ENCODE assay signal across 10 cellular contexts in the genomic region with DNA sequence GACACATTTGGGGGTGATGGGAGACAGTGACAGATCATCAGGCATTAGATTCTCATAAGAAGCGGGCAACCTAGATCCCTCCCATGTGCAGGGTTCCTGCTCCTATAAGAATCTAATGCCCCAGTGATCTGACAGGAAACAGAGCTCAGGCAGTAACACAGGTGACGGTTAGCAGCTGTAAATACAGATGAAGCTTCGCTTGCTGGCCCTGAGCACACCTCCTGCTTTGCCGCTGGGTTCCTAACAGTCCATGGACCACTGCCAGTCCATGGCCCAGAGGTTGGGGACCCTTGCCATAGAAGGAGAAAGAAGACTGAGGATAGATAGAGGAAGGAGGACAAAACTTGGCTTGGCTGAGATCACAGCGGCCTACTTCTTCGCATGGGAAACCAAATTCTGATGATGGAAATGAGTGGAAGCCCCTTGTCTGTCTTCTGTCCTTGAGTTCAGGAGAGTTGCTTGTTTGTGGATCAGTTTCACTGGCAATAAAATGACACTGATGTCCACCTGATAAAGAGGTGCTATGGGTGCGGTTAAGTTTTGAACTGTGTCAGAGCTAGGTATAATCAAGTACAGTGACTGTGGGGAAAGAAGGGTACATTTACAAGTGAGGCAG. TPM values are rescaled to one million over a fixed set of nuclear protein-coding genes. Genes with fewer than 3 reads are reported as not detected.
DNase-seq lines count a peak whose midpoint lies in the region; ATAC-seq and TF ChIP-seq lines count a peak whose summit lies in the region.
"Had no signal": no experiment of that assay in that cellular context is flagged by ENCODE, and none has a peak within 500 bp of the region (broad histone marks: within the 10 kb centered on the region; RNA-seq: fewer than 3 reads in every experiment).

No MANE protein-coding gene starts in this region.

- peaks cover 21% of the 10 kb centered on the region for H3K36me3 Mint-ChIP-seq in T-helper 1 cell treated with Interleukin-12 subunit alpha and Interleukin-12 subunit beta and Interleukin-4 antibody, amounts not matched to agents 30 μg/mL and 1 μg/mL, for 36 hours (ENCODE audit: low read depth)
- peaks cover 5% of the 10 kb centered on the region for H3K36me3 Mint-ChIP-seq in stimulated activated memory B cell treated with anti-CD40 and anti-IgM and Interleukin-4, amounts not matched to agents 10 μg/mL and 1 μg/mL and 100 μg/mL, for 72 hours

- DNase-seq in activated T-cell treated with anti-CD3 and anti-CD28 coated beads, Interleukin-2, amount 50 U/mL, for 1 hour, result peak; percentile 24
- DNase-seq in activated T-cell treated with anti-CD3 and anti-CD28 coated beads for 4 hours (no peak), hepatic stellate cell (ENCODE audit: low spot score) (no peak), WERI-Rb-1 (no peak), A172 (ENCODE audit: low spot score) (no peak)
- DNase-seq: NCI-H2029 treated with DMSO at 0.1 percent for 48 hours, right cardiac atrium had no signal

- H3K9me3 ChIP-seq in WERI-Rb-1 (ENCODE audit: severe bottlenecking), result no peaks in the 10 kb centered on the region

- H3K4me3 ChIP-seq in WERI-Rb-1 (ENCODE audit: low read depth, low read length), result no peak overlapping the region

- TF ChIP-seq CTCF in WERI-Rb-1 (IDR thresholded peaks at IDR 0.05; ENCODE audit: low read depth, low read length), result no peak

- peak overlapping the region; percentile 87 for H3K4me3 Mint-ChIP-seq in T-helper 1 cell treated with Interleukin-12 subunit alpha and Interleukin-12 subunit beta and Interleukin-4 antibody, amounts not matched to agents 30 μg/mL and 1 μg/mL, for 36 hours
- peak overlapping the region; percentile 77 for H3K4me3 Mint-ChIP-seq in stimulated activated memory B cell treated with anti-CD40 and anti-IgM and Interleukin-4, amounts not matched to agents 10 μg/mL and 1 μg/mL and 100 μg/mL, for 72 hours

- no peaks in the 10 kb centered on the region for H3K27me3 ChIP-seq in WERI-Rb-1 (ENCODE audit: insufficient read depth, low read depth, severe bottlenecking)

- peaks cover 1% of the 10 kb centered on the region for H3K9me3 Mint-ChIP-seq in T-helper 1 cell treated with Interleukin-12 subunit alpha and Interleukin-12 subunit beta and Interleukin-4 antibody, amounts not matched to agents 30 μg/mL and 1 μg/mL, for 36 hours
- peaks cover 1% of the 10 kb centered on the region for H3K9me3 Mint-ChIP-seq in stimulated activated memory B cell treated with anti-CD40 and anti-IgM and Interleukin-4, amounts not matched to agents 10 μg/mL and 1 μg/mL and 100 μg/mL, for 72 hours

- peak overlapping the region; percentile 91 for H3K27ac Mint-ChIP-seq in T-helper 1 cell treated with Interleukin-12 subunit alpha and Interleukin-12 subunit beta and Interleukin-4 antibody, amounts not matched to agents 30 μg/mL and 1 μg/mL, for 36 hours
- peak overlapping the region; percentile 87 for H3K27ac Mint-ChIP-seq in stimulated activated memory B cell treated with anti-CD40 and anti-IgM and Interleukin-4, amounts not matched to agents 10 μg/mL and 1 μg/mL and 100 μg/mL, for 72 hours

- peaks cover 4% of the 10 kb centered on the region; the same call in 1 of the 2 replicates for H3K36me3 ChIP-seq in WERI-Rb-1

- H3K4me1 Mint-ChIP-seq in T-helper 1 cell treated with Interleukin-12 subunit alpha and Interleukin-12 subunit beta and Interleukin-4 antibody, amounts not matched to agents 30 μg/mL and 1 μg/mL, for 36 hours (ENCODE audit: low read depth), result peaks cover 54% of the 10 kb centered on the region
- peaks cover 68% of the 10 kb centered on the region for H3K4me1 Mint-ChIP-seq in stimulated activated memory B cell treated with anti-CD40 and anti-IgM and Interleukin-4, amounts not matched to agents 10 μg/mL and 1 μg/mL and 100 μg/mL, for 72 hours

- H3K27ac ChIP-seq in WERI-Rb-1, result no peak overlapping the region

- H3K27me3 Mint-ChIP-seq in T-helper 1 cell treated with Interleukin-12 subunit alpha and Interleukin-12 subunit beta and Interleukin-4 antibody, amounts not matched to agents 30 μg/mL and 1 μg/mL, for 36 hours (ENCODE audit: low read depth), result no peaks in the 10 kb centered on the region
- no peaks in the 10 kb centered on the region for H3K27me3 Mint-ChIP-seq in stimulated activated memory B cell treated with anti-CD40 and anti-IgM and Interleukin-4, amounts not matched to agents 10 μg/mL and 1 μg/mL and 100 μg/mL, for 72 hours

- ATAC-seq in HG02678 (IDR thresholded peaks at IDR 0.05; ENCODE audit: unreplicated experiment), result peak; percentile 25
- no peak for ATAC-seq in stimulated activated memory B cell treated with anti-CD40 and anti-IgM and Interleukin-4, amounts not matched to agents 10 μg/mL and 1 μg/mL and 100 μg/mL, for 72 hours
- ATAC-seq: right cardiac atrium had no signal

RNA-seq across cellular contexts. Expression of gene TIFA, which starts 1.7 kb away (rescaled TPM):
- total RNA-seq in A172 (2014; rRNA removed; shearing (Covaris generic)), result 8.4 and 9.5 TPM in 2 replicates

RNA-seq across cellular contexts. Expression of gene ALPK1, which starts 9.8 kb away (rescaled TPM):
- 8.8 and 11.6 TPM in 2 replicates for total RNA-seq in A172 (2014; rRNA removed; shearing (Covaris generic))

RNA-seq across cellular contexts. Expression of gene AP1AR, which starts 55.8 kb away (rescaled TPM):
- 23.2 and 32.9 TPM in 2 replicates for total RNA-seq in A172 (2014; rRNA removed; shearing (Covaris generic))
